ENCODE assay signal across 28 cellular contexts in the genomic region with DNA sequence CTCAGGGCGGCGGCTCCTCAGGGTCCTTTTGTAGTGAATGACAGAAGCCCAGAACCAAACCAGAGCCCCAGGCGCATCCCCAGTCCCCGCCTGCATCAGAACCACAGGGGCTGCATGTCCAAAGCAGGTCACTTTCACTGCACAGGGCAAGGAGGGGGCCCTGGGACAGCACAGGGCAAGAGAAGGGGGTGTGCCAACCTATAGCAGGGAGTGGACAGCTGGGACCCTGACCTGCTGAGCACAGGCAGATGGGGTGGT.
"Had no signal": no experiment of that assay in that cellular context is flagged by ENCODE, and none has a peak within 500 bp of the region (broad histone marks: within the 10 kb centered on the region; RNA-seq: fewer than 3 reads in every experiment).

No MANE protein-coding gene starts in this region.

- H3K9me3 ChIP-seq: body of pancreas, breast epithelium, Peyer's patch had no signal

- H3K36me3 ChIP-seq: breast epithelium, Peyer's patch had no signal

- H3K4me1 ChIP-seq: body of pancreas, breast epithelium, Peyer's patch had no signal

- H3K9me3 Mint-ChIP-seq: activated CD4-positive, alpha-beta T cell treated with anti-CD3 and anti-CD28 coated beads, Interleukin-2, amount 10 ng/mL, durations not matched to agents 24 days and 14 days; activated CD8-positive, alpha-beta T cell treated with anti-CD3 and anti-CD28 coated beads for 36 hours; activated naive CD4-positive, alpha-beta T cell treated with anti-CD3 and anti-CD28 coated beads, Interleukin-2, amount 50 U/mL, for 24 hours; activated naive CD8-positive, alpha-beta T cell treated with anti-CD3 and anti-CD28 coated beads, Interleukin-2, amount 10 ng/mL, durations not matched to agents 7 days and 5 days; activated T-cell treated with anti-CD3 and anti-CD28 coated beads, Interleukin-2, amount 50 U/mL, for 72 hours; activated T-helper 17 cell treated with anti-CD3 and anti-CD28 coated beads, Interleukin-2, amount 50 U/mL, for 72 hours had no signal

- H3K36me3 Mint-ChIP-seq: activated naive CD4-positive, alpha-beta T cell treated with anti-CD3 and anti-CD28 coated beads, Interleukin-2, amount 50 U/mL, for 24 hours; activated naive CD8-positive, alpha-beta T cell treated with anti-CD3 and anti-CD28 coated beads, Interleukin-2, amount 10 ng/mL, durations not matched to agents 7 days and 5 days had no signal

- ATAC-seq: activated CD8-positive, alpha-beta T cell treated with anti-CD3 and anti-CD28 coated beads for 36 hours; activated T-cell treated with anti-CD3 and anti-CD28 coated beads, Interleukin-2, amount 50 U/mL, for 72 hours; activated T-helper 17 cell treated with anti-CD3 and anti-CD28 coated beads, Interleukin-2, amount 50 U/mL, for 72 hours; body of pancreas; PC-3 had no signal

- DNase-seq: activated CD4-positive, alpha-beta T cell treated with anti-CD3 and anti-CD28 coated beads, Interleukin-2, amount 10 ng/mL, durations not matched to agents 24 days and 14 days; activated CD4-positive, alpha-beta T cell treated with anti-CD3 and anti-CD28 coated beads, Interleukin-2, amount 50 U/mL, for 4 hours; activated CD8-positive, alpha-beta T cell treated with anti-CD3 and anti-CD28 coated beads for 36 hours; activated effector memory CD4-positive, alpha-beta T cell treated with anti-CD3 and anti-CD28 coated beads, Interleukin-2, amount 50 U/mL, for 16 hours; activated naive CD4-positive, alpha-beta T cell; activated naive CD8-positive, alpha-beta T cell treated with anti-CD3 and anti-CD28 coated beads, Interleukin-2, amount 10 ng/mL, durations not matched to agents 7 days and 5 days; activated T-cell treated with anti-CD3 and anti-CD28 coated beads, Interleukin-2, amount 50 U/mL, for 1 hour; activated T-cell treated with anti-CD3 and anti-CD28 coated beads, Interleukin-2, amount 50 U/mL, for 72 hours; amygdala; NCI-H1105; NCI-H1417 treated with DMSO at 0.1 percent for 48 hours; NCI-H187 treated with DMSO at 0.1 percent for 48 hours; NCI-H2081; NCI-H2171 treated with DMSO at 0.1 percent for 48 hours; NCI-H226; NCI-H524 treated with DMSO at 0.1 percent for 48 hours; PC-3; Peyer's patch; RPMI8226; SW 1271; T-helper 1 cell; T-helper 2 cell; T-helper 9 cell had no signal

- H3K4me3 ChIP-seq: body of pancreas, coronary artery, Peyer's patch had no signal

- H3K27ac Mint-ChIP-seq: activated CD4-positive, alpha-beta T cell treated with anti-CD3 and anti-CD28 coated beads, Interleukin-2, amount 10 ng/mL, durations not matched to agents 24 days and 14 days; activated CD8-positive, alpha-beta T cell treated with anti-CD3 and anti-CD28 coated beads for 36 hours; activated naive CD4-positive, alpha-beta T cell treated with anti-CD3 and anti-CD28 coated beads, Interleukin-2, amount 50 U/mL, for 24 hours; activated naive CD8-positive, alpha-beta T cell treated with anti-CD3 and anti-CD28 coated beads, Interleukin-2, amount 10 ng/mL, durations not matched to agents 7 days and 5 days; activated T-cell treated with anti-CD3 and anti-CD28 coated beads, Interleukin-2, amount 50 U/mL, for 72 hours; activated T-helper 17 cell treated with anti-CD3 and anti-CD28 coated beads, Interleukin-2, amount 50 U/mL, for 72 hours had no signal

- H3K27me3 ChIP-seq: body of pancreas, Peyer's patch had no signal

- H3K4me3 Mint-ChIP-seq: activated CD4-positive, alpha-beta T cell treated with anti-CD3 and anti-CD28 coated beads, Interleukin-2, amount 10 ng/mL, durations not matched to agents 24 days and 14 days; activated CD8-positive, alpha-beta T cell treated with anti-CD3 and anti-CD28 coated beads for 36 hours; activated naive CD4-positive, alpha-beta T cell treated with anti-CD3 and anti-CD28 coated beads, Interleukin-2, amount 50 U/mL, for 24 hours; activated naive CD8-positive, alpha-beta T cell treated with anti-CD3 and anti-CD28 coated beads, Interleukin-2, amount 10 ng/mL, durations not matched to agents 7 days and 5 days; activated T-cell treated with anti-CD3 and anti-CD28 coated beads, Interleukin-2, amount 50 U/mL, for 72 hours; activated T-helper 17 cell treated with anti-CD3 and anti-CD28 coated beads, Interleukin-2, amount 50 U/mL, for 72 hours had no signal

- H3K27ac ChIP-seq: body of pancreas, coronary artery, Peyer's patch had no signal

- H3K4me1 Mint-ChIP-seq: activated CD4-positive, alpha-beta T cell treated with anti-CD3 and anti-CD28 coated beads, Interleukin-2, amount 10 ng/mL, durations not matched to agents 24 days and 14 days; activated naive CD4-positive, alpha-beta T cell treated with anti-CD3 and anti-CD28 coated beads, Interleukin-2, amount 50 U/mL, for 24 hours; activated naive CD8-positive, alpha-beta T cell treated with anti-CD3 and anti-CD28 coated beads, Interleukin-2, amount 10 ng/mL, durations not matched to agents 7 days and 5 days; activated T-helper 17 cell treated with anti-CD3 and anti-CD28 coated beads, Interleukin-2, amount 50 U/mL, for 72 hours had no signal
